Comparison of ENCODE assay signal across 32 cellular contexts in genomic region chr4:52507774-52508173, GRCh38.
A peak's percentile ranks its signal among the peaks of the same experiment; 100 is the strongest.
DNase-seq lines count a peak whose midpoint lies in the region; ATAC-seq, FAIRE-seq and TF ChIP-seq lines count a peak whose summit lies in the region.
"Had no signal": no experiment of that assay in that cellular context is flagged by ENCODE, and none has a peak within 500 bp of the region (broad histone marks: within the 10 kb centered on the region; RNA-seq: fewer than 3 reads in every experiment).

No MANE protein-coding gene starts in this region.

- no peaks in the 10 kb centered on the region for H3K9me3 ChIP-seq in thoracic aorta
- H3K9me3 ChIP-seq: breast epithelium, esophagus squamous epithelium, gastroesophageal sphincter, spleen, thyroid gland had no signal

- H3K27ac ChIP-seq in thoracic aorta, result peak overlapping the region in 1 of 2 donors; percentile 34
- H3K27ac ChIP-seq: breast epithelium, esophagus squamous epithelium, gastroesophageal sphincter, KMS-11, spleen, thyroid gland had no signal

- peaks cover 13 to 43% of the 10 kb centered on the region in 2 donors for H3K4me1 ChIP-seq in thoracic aorta (ENCODE audit: control insufficient read depth in 1 of 2, low read depth in 2 of 2)
- H3K4me1 ChIP-seq: breast epithelium, esophagus squamous epithelium, spleen, thyroid gland had no signal

- H3K27me3 ChIP-seq in thoracic aorta (replicated peaks; ENCODE audit: insufficient read depth), result no peaks in the 10 kb centered on the region
- H3K27me3 ChIP-seq: breast epithelium, esophagus squamous epithelium, gastroesophageal sphincter, spleen, thyroid gland had no signal

- TF ChIP-seq CTCF in thoracic aorta (IDR thresholded peaks at IDR 0.05), result no peak

- ATAC-seq in thoracic aorta (ENCODE audit: insufficient number of reproducible peaks, low FRiP score, low read depth) (peak; percentile 35), HG02798 (IDR thresholded peaks at IDR 0.05; ENCODE audit: poor library complexity, unreplicated experiment) (no peak), GM21390 (IDR thresholded peaks at IDR 0.05; ENCODE audit: unreplicated experiment) (no peak)
- ATAC-seq: activated CD8-positive, alpha-beta T cell treated with anti-CD3 and anti-CD28 coated beads for 36 hours; activated naive CD8-positive, alpha-beta T cell treated with anti-CD3 and anti-CD28 coated beads, Interleukin-2, amount 50 U/mL, for 24 hours; gastroesophageal sphincter; stimulated activated memory B cell treated with anti-CD40 and anti-IgM and Interleukin-4, amounts not matched to agents 10 μg/mL and 1 μg/mL and 100 μg/mL, for 72 hours; T-helper 17 cell had no signal

- no peak overlapping the region for H3K4me3 ChIP-seq in thoracic aorta
- H3K4me3 ChIP-seq: breast epithelium, esophagus squamous epithelium, gastroesophageal sphincter, spleen, thyroid gland had no signal

- DNase-seq in NCI-H446 (lab: John Stamatoyannopoulos, UW), result peak; percentile 5 to 49
- peak; percentile 27 for DNase-seq in cerebellum (ENCODE audit: low spot score)
- peak; percentile 17 for DNase-seq in left kidney (ENCODE audit: low read depth, low spot score)
- DNase-seq in thoracic aorta (ENCODE audit: low spot score), result peak; percentile 9
- no peak for DNase-seq in urothelium cell line (ENCODE audit: low spot score)
- DNase-seq: activated CD4-positive, alpha-beta T cell treated with anti-CD3 and anti-CD28 coated beads for 1 hour; activated CD8-positive, alpha-beta T cell treated with anti-CD3 and anti-CD28 coated beads for 36 hours; activated effector memory CD4-positive, alpha-beta T cell treated with Interleukin-2 at 50 U/mL for 16 hours; activated naive CD8-positive, alpha-beta T cell treated with anti-CD3 and anti-CD28 coated beads, Interleukin-2, amount 50 U/mL, for 24 hours; cortex of kidney; DMS53; endodermal cell; esophagus squamous epithelium; GDM1; H7; kidney; mesendoderm; NCI-H1048; NCI-H187; NCI-H2171 treated with DMSO at 0.1 percent for 48 hours; NCI-H526; spleen; stimulated activated CD4-positive, alpha-beta T cell treated with anti-CD3 and anti-CD28 coated beads, Interleukin-4, amount 100 ng/mL, for 1 hour; T-helper 17 cell; thyroid gland had no signal

- no peaks in the 10 kb centered on the region for H3K36me3 ChIP-seq in thoracic aorta
- H3K36me3 ChIP-seq: breast epithelium, esophagus squamous epithelium, gastroesophageal sphincter, spleen, thyroid gland had no signal

- FAIRE-seq in urothelium cell line (lab: Jason Lieb, UNC), result no peak
- FAIRE-seq: GM18507, kidney had no signal
